In genomic region chr3:99637041-99637380, GRCh38 we compare ENCODE assay signal across 10 cellular contexts. TPM values are rescaled to one million over a fixed set of nuclear protein-coding genes. Genes with fewer than 3 reads are reported as not detected.
DNase-seq lines count a peak whose midpoint lies in the region; ATAC-seq, FAIRE-seq and TF ChIP-seq lines count a peak whose summit lies in the region.
"Had no signal": no experiment of that assay in that cellular context is flagged by ENCODE, and none has a peak within 500 bp of the region (broad histone marks: within the 10 kb centered on the region; RNA-seq: fewer than 3 reads in every experiment).

No MANE protein-coding gene starts in this region.

- no peak for TF ChIP-seq EP300 in gastroesophageal sphincter (IDR thresholded peaks at IDR 0.05)

- H3K27ac ChIP-seq in WERI-Rb-1 (no peak overlapping the region), gastroesophageal sphincter (peak overlapping the region; percentile 86 to 92 (median 91)), psoas muscle (no peak overlapping the region)

- peak overlapping the region; percentile 51 for H3K4me3 ChIP-seq in WERI-Rb-1 (ENCODE audit: low read depth, low read length)
- H3K4me3 ChIP-seq in gastroesophageal sphincter, result peak overlapping the region; percentile 57 to 61
- H3K4me3 ChIP-seq in psoas muscle, result peak overlapping the region; percentile 58

- H3K36me3 ChIP-seq in WERI-Rb-1 (no peaks in the 10 kb centered on the region), gastroesophageal sphincter (no peaks in the 10 kb centered on the region), psoas muscle (ENCODE audit: insufficient read depth in 1 of 2, low read depth in 1 of 2) (no peaks in the 10 kb centered on the region)

- H3K4me1 ChIP-seq in gastroesophageal sphincter (peaks cover 0 to 44% (median 11%) of the 10 kb centered on the region in 3 donors), psoas muscle (no peaks in the 10 kb centered on the region)

- in situ Hi-C loops in Caki2 (cut with HindIII; ENCODE audit: low pct_unique_long_range_greater_than_20kb, low sequenced_read_pairs), result no loop called here

- TF ChIP-seq CTCF in WERI-Rb-1 (IDR thresholded peaks at IDR 0.05; ENCODE audit: low read depth, low read length) (no peak), gastroesophageal sphincter (IDR thresholded peaks at IDR 0.05) (peak in 1 of 4 experiments; percentile 15), psoas muscle (IDR thresholded peaks at IDR 0.05) (no peak), D721Med (IDR thresholded peaks at IDR 0.05; ENCODE audit: insufficient read depth, missing control alignments) (no peak)

- no peak for TF ChIP-seq POLR2A in gastroesophageal sphincter (IDR thresholded peaks at IDR 0.05)

- no peak for FAIRE-seq in D721Med (lab: Jason Lieb, UNC)

- WGBS in gastroesophageal sphincter (ENCODE audit: low coverage in 1 of 2), 2 donors, result 4 to 9% methylated on average over 4 to 6 of the region's 6 CpGs
- 16 to 23% (median 18%) methylated on average over 6 of the region's 6 CpGs for WGBS in psoas muscle, 3 donors

- no peaks in the 10 kb centered on the region for H3K9me3 ChIP-seq in WERI-Rb-1 (ENCODE audit: severe bottlenecking)
- H3K9me3 ChIP-seq in gastroesophageal sphincter, result no peaks in the 10 kb centered on the region
- no peaks in the 10 kb centered on the region for H3K9me3 ChIP-seq in psoas muscle

- intact Hi-C loops in psoas muscle (cut with DNase I), result loop anchor here in 1 of 2 donors (10.0 kb wide), 1 partner anchor 48 kb away; no protein-coding TSS in a partner anchor

- H3K27me3 ChIP-seq in WERI-Rb-1 (ENCODE audit: insufficient read depth, low read depth, severe bottlenecking) (no peaks in the 10 kb centered on the region), gastroesophageal sphincter (no peaks in the 10 kb centered on the region), psoas muscle (ENCODE audit: insufficient read depth in 3 of 3, low read length in 2 of 3) (peaks cover 0 to 34% (median 13%) of the 10 kb centered on the region in 3 donors)

- peak; percentile 45 for DNase-seq in Caki2 (ENCODE audit: low read depth)
- no peak for DNase-seq in WERI-Rb-1
- no peak for DNase-seq in psoas muscle
- DNase-seq in NCI-H1694 treated with DMSO at 0.1 percent for 48 hours (lab: John Stamatoyannopoulos, UW), result no peak
- DNase-seq in D721Med (ENCODE audit: insufficient read length, low spot score), result no peak
- DNase-seq in left lobe of liver (ENCODE audit: low spot score), result no peak
- DNase-seq in stimulated activated CD4-positive, alpha-beta T cell treated with anti-CD3 and anti-CD28 coated beads, Interleukin-15, amount 100 ng/mL, for 24 hours, result no peak
- DNase-seq: DND-41 had no signal

- ATAC-seq in gastroesophageal sphincter (peak; percentile 24), psoas muscle (peak in 1 of 4 donors; percentile 23), left lobe of liver (no peak)

RNA-seq across cellular contexts. Expression of gene COL8A1, which starts 1.4 kb away (rescaled TPM):
- total RNA-seq in Caki2 (2014; rRNA removed; shearing (Covaris generic); ENCODE audit: low replicate concordance), result 20.2 and 36.4 TPM in 2 replicates
- total RNA-seq in gastroesophageal sphincter (100 to 1,000 TPM in 2 of 4 donors, 10 to 100 TPM in 2; 20.3 to 136 (median 80.1) TPM), psoas muscle (10 to 100 TPM in 1 of 4 donors, 1 to 10 TPM in 3; 1.2 to 11.3 (median 4.9) TPM), left lobe of liver (0.75 TPM)
- polyA plus RNA-seq in psoas muscle, result 1 to 10 TPM; 1.2 to 2.3 (median 1.3) TPM
- total RNA-seq: mononuclear cell had no signal

Comparison
In these comparisons a context has a peak if more than half of its experiments do, and no peak if none do; other contexts are left out.
1. H3K27ac ChIP-seq: peak in gastroesophageal sphincter (4 of 4); none in WERI-Rb-1 (single experiment) and psoas muscle (single experiment).
2. Peak in every context shown above with its lines, with median percentiles within 50 percentile points of each other: H3K4me3 ChIP-seq.